ENCODE assay signal across 1 cellular context in the genomic region with DNA sequence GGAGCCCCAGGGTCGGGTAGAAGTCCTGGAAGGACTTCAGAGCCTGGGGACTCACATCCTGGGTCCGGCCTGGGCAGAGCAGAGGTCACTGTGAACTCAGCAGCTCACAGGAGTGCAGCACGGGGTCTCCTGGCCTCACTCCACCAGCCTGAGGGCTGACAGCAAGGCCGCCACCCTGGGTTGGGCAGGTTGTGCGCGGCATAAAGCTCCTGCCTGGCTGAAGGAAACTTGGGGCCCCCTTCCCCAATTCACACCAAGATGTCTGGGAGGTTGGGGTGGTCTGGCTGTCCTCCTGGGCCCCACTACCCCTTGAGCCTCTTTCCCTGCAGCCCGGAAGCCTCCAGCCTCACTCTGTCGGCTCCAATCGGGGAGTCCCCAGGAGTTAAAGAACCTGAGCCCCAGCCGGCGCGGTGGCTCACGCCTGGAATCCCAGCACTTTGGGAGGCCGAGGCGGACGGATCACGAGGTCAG.
TF ChIP-seq lines count a peak whose summit lies in the region.

No MANE protein-coding gene starts in this region.

TF ChIP-seq in H1, 55 proteins besides CTCF, POLR2A, EP300 and RAD21:
- TF ChIP-seq YY1 (IDR thresholded peaks at IDR 0.05; ENCODE audit: low read depth, low read length) = no peak
